In the genomic region with DNA sequence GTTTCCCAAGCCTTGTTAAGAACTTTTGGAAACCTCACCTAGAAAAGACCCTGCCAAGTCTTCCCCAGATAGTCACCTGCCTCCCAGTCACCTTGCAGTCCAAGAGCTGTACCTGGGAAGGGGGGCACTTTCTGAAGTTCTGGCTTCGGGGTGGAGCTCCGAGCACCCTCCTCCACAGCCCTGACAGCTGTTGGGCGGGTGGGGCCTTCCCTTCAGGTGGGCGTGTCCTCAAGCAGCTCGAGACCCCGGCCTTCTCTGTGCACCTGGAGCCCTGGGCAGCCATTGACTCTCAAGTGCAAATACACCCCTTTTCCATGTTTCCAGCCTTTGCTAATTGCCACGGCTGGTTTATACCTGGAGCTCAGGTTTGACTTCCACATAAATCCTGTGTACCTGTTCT, we compare ENCODE assay signal across 18 cellular contexts.
"Had no signal": no experiment of that assay in that cellular context is flagged by ENCODE, and none has a peak within 500 bp of the region (broad histone marks: within the 10 kb centered on the region; RNA-seq: fewer than 3 reads in every experiment).

No MANE protein-coding gene starts in this region.

- ATAC-seq: activated CD8-positive, alpha-beta T cell treated with anti-CD3 and anti-CD28 coated beads, Interleukin-2, amount 10 ng/mL, durations not matched to agents 7 days and 5 days; gastrocnemius medialis; left cardiac atrium; lower lobe of right lung; right lobe of liver; stimulated activated naive CD8-positive, alpha-beta T cell treated with anti-CD3 and anti-CD28 coated beads, Interleukin-15, amount 100 ng/mL, for 72 hours had no signal

- DNase-seq: activated CD4-positive, alpha-beta T cell treated with anti-CD3 and anti-CD28 coated beads for 4 hours; activated CD8-positive, alpha-beta memory T cell treated with anti-CD3 and anti-CD28 coated beads, Interleukin-2, amount 50 U/mL, for 4 hours; activated CD8-positive, alpha-beta T cell treated with anti-CD3 and anti-CD28 coated beads, Interleukin-2, amount 10 ng/mL, durations not matched to agents 7 days and 5 days; activated effector memory CD4-positive, alpha-beta T cell treated with anti-CD3 and anti-CD28 coated beads, Interleukin-2, amount 50 U/mL, for 16 hours; activated T-cell treated with anti-CD3 and anti-CD28 coated beads, Interleukin-2, amount 50 U/mL, for 48 hours; dorsolateral prefrontal cortex; erythroblast; gastrocnemius medialis; heart right ventricle; left cardiac atrium; lower lobe of right lung; midbrain; right lobe of liver; spleen; stimulated activated naive CD8-positive, alpha-beta T cell treated with anti-CD3 and anti-CD28 coated beads, Interleukin-15, amount 100 ng/mL, for 72 hours had no signal

- H3K27me3 ChIP-seq: adrenal gland, cardiac muscle cell, gastrocnemius medialis, heart right ventricle, right lobe of liver, spleen had no signal

- H3K4me3 ChIP-seq: adrenal gland, cardiac muscle cell, dorsolateral prefrontal cortex, gastrocnemius medialis, heart right ventricle, lower lobe of right lung, prostate gland, right lobe of liver, spleen had no signal

- H3K36me3 ChIP-seq: adrenal gland, cardiac muscle cell, gastrocnemius medialis, heart right ventricle, lower lobe of right lung, prostate gland, right lobe of liver, spleen had no signal
